ENCODE assay signal across 25 cellular contexts in genomic region chr2:138994502-138994901, GRCh38.
"Had no signal": no experiment of that assay in that cellular context is flagged by ENCODE, and none has a peak within 500 bp of the region (broad histone marks: within the 10 kb centered on the region; RNA-seq: fewer than 3 reads in every experiment).

No MANE protein-coding gene starts in this region.

- DNase-seq: activated CD4-positive, alpha-beta memory T cell treated with anti-CD3 and anti-CD28 coated beads for 36 hours; activated CD4-positive, alpha-beta T cell treated with anti-CD3 and anti-CD28 coated beads for 36 hours; activated CD4-positive, alpha-beta T cell treated with anti-CD3 and anti-CD28 coated beads, Interleukin-2, amount 10 ng/mL, durations not matched to agents 24 days and 14 days; activated CD4-positive, CD25-positive, alpha-beta regulatory T cell; activated CD4-positive, CD25-positive, alpha-beta regulatory T cell treated with anti-CD3 and anti-CD28 coated beads, Interleukin-2, amount 50 U/mL, for 72 hours; activated CD8-positive, alpha-beta memory T cell treated with anti-CD3 and anti-CD28 coated beads, Interleukin-2, amount 10 ng/mL, durations not matched to agents 7 days and 5 days; activated CD8-positive, alpha-beta memory T cell treated with anti-CD3 and anti-CD28 coated beads, Interleukin-2, amount 50 U/mL, for 4 hours; activated CD8-positive, alpha-beta T cell treated with anti-CD3 and anti-CD28 coated beads, Interleukin-2, amount 10 ng/mL, durations not matched to agents 7 days and 5 days; activated effector memory CD4-positive, alpha-beta T cell treated with anti-CD3 and anti-CD28 coated beads, Interleukin-2, amount 50 U/mL, for 16 hours; activated naive CD4-positive, alpha-beta T cell; activated naive CD4-positive, alpha-beta T cell treated with anti-CD3 and anti-CD28 coated beads, Interleukin-2, amount 10 ng/mL, durations not matched to agents 7 days and 5 days; activated naive CD8-positive, alpha-beta T cell treated with anti-CD3 and anti-CD28 coated beads, Interleukin-2, amount 10 ng/mL, durations not matched to agents 7 days and 5 days; activated T-cell treated with anti-CD3 and anti-CD28 coated beads, Interleukin-2, amount 50 U/mL, for 1 hour; activated T-cell treated with anti-CD3 and anti-CD28 coated beads, Interleukin-2, amount 50 U/mL, for 48 hours; amniotic stem cell; anterior cingulate cortex; brain microvascular endothelial cell; dorsolateral prefrontal cortex; effector memory CD4-positive, alpha-beta T cell; endodermal cell; foreskin fibroblast; glutamatergic neuron; heart left ventricle; T-helper 2 cell had no signal

- H3K4me3 ChIP-seq: coronary artery, dorsolateral prefrontal cortex, heart left ventricle had no signal
